ENCODE assay signal across 1 cellular context in the genomic region with DNA sequence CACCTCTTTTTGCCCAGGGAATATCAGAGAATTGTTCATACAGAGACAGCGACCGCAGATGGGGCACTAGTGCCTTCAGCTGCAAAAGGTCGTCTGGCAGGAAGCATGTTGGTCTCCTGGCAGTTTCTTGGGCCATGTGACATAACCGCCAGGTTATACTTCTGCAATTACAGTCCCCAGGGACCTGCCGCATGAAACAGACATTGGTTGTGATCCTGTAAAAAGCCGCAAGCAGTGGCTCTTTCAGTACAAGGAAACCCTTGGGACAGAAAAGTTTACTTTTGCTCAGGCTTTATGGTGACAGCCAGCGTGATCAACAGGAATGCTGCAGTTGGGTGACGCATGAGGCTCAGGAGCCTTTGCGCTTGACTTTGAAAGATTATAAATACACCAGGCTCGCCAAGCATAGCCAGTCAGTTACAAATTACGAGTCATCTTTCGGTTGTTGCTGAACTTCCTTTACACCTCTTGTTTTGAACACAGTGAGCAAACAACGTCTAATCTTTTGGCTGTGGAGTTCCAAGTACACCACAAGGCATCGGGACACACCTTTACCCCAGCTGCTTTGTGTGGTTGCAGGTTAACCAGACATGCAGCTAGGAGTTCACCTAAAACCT.
TF ChIP-seq lines count a peak whose summit lies in the region.

No MANE protein-coding gene starts in this region.

TF ChIP-seq in HepG2, 621 proteins besides CTCF, POLR2A, EP300 and RAD21 (continued from another document):
- TF ChIP-seq, protein P1, sequence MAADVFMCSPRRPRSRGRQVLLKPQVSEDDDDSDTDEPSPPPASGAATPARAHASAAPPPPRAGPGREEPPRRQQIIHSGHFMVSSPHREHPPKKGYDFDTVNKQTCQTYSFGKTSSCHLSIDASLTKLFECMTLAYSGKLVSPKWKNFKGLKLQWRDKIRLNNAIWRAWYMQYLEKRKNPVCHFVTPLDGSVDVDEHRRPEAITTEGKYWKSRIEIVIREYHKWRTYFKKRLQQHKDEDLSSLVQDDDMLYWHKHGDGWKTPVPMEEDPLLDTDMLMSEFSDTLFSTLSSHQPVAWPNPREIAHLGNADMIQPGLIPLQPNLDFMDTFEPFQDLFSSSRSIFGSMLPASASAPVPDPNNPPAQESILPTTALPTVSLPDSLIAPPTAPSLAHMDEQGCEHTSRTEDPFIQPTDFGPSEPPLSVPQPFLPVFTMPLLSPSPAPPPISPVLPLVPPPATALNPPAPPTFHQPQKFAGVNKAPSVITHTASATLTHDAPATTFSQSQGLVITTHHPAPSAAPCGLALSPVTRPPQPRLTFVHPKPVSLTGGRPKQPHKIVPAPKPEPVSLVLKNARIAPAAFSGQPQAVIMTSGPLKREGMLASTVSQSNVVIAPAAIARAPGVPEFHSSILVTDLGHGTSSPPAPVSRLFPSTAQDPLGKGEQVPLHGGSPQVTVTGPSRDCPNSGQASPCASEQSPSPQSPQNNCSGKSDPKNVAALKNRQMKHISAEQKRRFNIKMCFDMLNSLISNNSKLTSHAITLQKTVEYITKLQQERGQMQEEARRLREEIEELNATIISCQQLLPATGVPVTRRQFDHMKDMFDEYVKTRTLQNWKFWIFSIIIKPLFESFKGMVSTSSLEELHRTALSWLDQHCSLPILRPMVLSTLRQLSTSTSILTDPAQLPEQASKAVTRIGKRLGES (CRISPR knock-in tag; IDR thresholded peaks at IDR 0.05; ENCODE audit: borderline replicate concordance): no peak
- TF ChIP-seq, protein P2, sequence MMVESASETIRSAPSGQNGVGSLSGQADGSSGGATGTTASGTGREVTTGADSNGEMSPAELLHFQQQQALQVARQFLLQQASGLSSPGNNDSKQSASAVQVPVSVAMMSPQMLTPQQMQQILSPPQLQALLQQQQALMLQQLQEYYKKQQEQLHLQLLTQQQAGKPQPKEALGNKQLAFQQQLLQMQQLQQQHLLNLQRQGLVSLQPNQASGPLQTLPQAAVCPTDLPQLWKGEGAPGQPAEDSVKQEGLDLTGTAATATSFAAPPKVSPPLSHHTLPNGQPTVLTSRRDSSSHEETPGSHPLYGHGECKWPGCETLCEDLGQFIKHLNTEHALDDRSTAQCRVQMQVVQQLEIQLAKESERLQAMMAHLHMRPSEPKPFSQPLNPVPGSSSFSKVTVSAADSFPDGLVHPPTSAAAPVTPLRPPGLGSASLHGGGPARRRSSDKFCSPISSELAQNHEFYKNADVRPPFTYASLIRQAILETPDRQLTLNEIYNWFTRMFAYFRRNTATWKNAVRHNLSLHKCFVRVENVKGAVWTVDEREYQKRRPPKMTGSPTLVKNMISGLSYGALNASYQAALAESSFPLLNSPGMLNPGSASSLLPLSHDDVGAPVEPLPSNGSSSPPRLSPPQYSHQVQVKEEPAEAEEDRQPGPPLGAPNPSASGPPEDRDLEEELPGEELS (CRISPR knock-in tag; IDR thresholded peaks at IDR 0.05): peak; percentile 37
- TF ChIP-seq SAP130 (CRISPR knock-in tag; IDR thresholded peaks at IDR 0.05; ENCODE audit: low read depth) (peak; percentile 47; the same call in 1 of the 2 replicates), PHB2 (IDR thresholded peaks at IDR 0.05; ENCODE audit: partially characterized antibody) (no peak), ZNF501 (CRISPR knock-in tag; IDR thresholded peaks at IDR 0.05) (0 out of 2 replicates have a peak, but pooled peaks have one; percentile 22), CEBPG (CRISPR knock-in tag; IDR thresholded peaks at IDR 0.05) (no peak), ZNF747 (CRISPR knock-in tag; IDR thresholded peaks at IDR 0.05; ENCODE audit: borderline replicate concordance) (no peak), REL (CRISPR knock-in tag; conservative IDR thresholded peaks at IDR 0.05) (no peak), HNF4A (CRISPR knock-in tag; IDR thresholded peaks at IDR 0.05) (0 out of 2 replicates have a peak, but pooled peaks have one; percentile 8), FOXP1 (IDR thresholded peaks at IDR 0.05) (no peak), FOXP1 (CRISPR knock-in tag; IDR thresholded peaks at IDR 0.05) (peak; percentile 24; the same call in 1 of the 2 replicates), ZNF101 (CRISPR knock-in tag; IDR thresholded peaks at IDR 0.05; ENCODE audit: borderline replicate concordance, low read depth) (no peak)
- TF ChIP-seq, protein P3, sequence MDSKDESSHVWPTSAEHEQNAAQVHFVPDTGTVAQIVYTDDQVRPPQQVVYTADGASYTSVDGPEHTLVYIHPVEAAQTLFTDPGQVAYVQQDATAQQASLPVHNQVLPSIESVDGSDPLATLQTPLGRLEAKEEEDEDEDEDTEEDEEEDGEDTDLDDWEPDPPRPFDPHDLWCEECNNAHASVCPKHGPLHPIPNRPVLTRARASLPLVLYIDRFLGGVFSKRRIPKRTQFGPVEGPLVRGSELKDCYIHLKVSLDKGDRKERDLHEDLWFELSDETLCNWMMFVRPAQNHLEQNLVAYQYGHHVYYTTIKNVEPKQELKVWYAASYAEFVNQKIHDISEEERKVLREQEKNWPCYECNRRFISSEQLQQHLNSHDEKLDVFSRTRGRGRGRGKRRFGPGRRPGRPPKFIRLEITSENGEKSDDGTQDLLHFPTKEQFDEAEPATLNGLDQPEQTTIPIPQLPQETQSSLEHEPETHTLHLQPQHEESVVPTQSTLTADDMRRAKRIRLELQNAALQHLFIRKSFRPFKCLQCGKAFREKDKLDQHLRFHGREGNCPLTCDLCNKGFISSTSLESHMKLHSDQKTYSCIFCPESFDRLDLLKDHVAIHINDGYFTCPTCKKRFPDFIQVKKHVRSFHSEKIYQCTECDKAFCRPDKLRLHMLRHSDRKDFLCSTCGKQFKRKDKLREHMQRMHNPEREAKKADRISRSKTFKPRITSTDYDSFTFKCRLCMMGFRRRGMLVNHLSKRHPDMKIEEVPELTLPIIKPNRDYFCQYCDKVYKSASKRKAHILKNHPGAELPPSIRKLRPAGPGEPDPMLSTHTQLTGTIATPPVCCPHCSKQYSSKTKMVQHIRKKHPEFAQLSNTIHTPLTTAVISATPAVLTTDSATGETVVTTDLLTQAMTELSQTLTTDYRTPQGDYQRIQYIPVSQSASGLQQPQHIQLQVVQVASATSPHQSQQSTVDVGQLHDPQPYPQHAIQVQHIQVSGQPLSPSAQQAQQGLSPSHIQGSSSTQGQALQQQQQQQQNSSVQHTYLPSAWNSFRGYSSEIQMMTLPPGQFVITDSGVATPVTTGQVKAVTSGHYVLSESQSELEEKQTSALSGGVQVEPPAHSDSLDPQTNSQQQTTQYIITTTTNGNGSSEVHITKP (CRISPR knock-in tag; IDR thresholded peaks at IDR 0.05; ENCODE audit: low read depth): no peak
- TF ChIP-seq, protein P4, sequence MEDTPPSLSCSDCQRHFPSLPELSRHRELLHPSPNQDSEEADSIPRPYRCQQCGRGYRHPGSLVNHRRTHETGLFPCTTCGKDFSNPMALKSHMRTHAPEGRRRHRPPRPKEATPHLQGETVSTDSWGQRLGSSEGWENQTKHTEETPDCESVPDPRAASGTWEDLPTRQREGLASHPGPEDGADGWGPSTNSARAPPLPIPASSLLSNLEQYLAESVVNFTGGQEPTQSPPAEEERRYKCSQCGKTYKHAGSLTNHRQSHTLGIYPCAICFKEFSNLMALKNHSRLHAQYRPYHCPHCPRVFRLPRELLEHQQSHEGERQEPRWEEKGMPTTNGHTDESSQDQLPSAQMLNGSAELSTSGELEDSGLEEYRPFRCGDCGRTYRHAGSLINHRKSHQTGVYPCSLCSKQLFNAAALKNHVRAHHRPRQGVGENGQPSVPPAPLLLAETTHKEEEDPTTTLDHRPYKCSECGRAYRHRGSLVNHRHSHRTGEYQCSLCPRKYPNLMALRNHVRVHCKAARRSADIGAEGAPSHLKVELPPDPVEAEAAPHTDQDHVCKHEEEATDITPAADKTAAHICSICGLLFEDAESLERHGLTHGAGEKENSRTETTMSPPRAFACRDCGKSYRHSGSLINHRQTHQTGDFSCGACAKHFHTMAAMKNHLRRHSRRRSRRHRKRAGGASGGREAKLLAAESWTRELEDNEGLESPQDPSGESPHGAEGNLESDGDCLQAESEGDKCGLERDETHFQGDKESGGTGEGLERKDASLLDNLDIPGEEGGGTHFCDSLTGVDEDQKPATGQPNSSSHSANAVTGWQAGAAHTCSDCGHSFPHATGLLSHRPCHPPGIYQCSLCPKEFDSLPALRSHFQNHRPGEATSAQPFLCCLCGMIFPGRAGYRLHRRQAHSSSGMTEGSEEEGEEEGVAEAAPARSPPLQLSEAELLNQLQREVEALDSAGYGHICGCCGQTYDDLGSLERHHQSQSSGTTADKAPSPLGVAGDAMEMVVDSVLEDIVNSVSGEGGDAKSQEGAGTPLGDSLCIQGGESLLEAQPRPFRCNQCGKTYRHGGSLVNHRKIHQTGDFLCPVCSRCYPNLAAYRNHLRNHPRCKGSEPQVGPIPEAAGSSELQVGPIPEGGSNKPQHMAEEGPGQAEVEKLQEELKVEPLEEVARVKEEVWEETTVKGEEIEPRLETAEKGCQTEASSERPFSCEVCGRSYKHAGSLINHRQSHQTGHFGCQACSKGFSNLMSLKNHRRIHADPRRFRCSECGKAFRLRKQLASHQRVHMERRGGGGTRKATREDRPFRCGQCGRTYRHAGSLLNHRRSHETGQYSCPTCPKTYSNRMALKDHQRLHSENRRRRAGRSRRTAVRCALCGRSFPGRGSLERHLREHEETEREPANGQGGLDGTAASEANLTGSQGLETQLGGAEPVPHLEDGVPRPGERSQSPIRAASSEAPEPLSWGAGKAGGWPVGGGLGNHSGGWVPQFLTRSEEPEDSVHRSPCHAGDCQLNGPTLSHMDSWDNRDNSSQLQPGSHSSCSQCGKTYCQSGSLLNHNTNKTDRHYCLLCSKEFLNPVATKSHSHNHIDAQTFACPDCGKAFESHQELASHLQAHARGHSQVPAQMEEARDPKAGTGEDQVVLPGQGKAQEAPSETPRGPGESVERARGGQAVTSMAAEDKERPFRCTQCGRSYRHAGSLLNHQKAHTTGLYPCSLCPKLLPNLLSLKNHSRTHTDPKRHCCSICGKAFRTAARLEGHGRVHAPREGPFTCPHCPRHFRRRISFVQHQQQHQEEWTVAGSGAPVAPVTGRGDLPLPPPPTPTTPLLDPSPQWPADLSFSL (CRISPR knock-in tag; IDR thresholded peaks at IDR 0.05): peak; percentile 47; the same call in 1 of the 2 replicates
- TF ChIP-seq, protein P5, sequence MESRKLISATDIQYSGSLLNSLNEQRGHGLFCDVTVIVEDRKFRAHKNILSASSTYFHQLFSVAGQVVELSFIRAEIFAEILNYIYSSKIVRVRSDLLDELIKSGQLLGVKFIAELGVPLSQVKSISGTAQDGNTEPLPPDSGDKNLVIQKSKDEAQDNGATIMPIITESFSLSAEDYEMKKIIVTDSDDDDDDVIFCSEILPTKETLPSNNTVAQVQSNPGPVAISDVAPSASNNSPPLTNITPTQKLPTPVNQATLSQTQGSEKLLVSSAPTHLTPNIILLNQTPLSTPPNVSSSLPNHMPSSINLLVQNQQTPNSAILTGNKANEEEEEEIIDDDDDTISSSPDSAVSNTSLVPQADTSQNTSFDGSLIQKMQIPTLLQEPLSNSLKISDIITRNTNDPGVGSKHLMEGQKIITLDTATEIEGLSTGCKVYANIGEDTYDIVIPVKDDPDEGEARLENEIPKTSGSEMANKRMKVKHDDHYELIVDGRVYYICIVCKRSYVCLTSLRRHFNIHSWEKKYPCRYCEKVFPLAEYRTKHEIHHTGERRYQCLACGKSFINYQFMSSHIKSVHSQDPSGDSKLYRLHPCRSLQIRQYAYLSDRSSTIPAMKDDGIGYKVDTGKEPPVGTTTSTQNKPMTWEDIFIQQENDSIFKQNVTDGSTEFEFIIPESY (CRISPR knock-in tag; IDR thresholded peaks at IDR 0.05): no peak
